8 cellular contexts compared by ENCODE assay signal in the genomic region with DNA sequence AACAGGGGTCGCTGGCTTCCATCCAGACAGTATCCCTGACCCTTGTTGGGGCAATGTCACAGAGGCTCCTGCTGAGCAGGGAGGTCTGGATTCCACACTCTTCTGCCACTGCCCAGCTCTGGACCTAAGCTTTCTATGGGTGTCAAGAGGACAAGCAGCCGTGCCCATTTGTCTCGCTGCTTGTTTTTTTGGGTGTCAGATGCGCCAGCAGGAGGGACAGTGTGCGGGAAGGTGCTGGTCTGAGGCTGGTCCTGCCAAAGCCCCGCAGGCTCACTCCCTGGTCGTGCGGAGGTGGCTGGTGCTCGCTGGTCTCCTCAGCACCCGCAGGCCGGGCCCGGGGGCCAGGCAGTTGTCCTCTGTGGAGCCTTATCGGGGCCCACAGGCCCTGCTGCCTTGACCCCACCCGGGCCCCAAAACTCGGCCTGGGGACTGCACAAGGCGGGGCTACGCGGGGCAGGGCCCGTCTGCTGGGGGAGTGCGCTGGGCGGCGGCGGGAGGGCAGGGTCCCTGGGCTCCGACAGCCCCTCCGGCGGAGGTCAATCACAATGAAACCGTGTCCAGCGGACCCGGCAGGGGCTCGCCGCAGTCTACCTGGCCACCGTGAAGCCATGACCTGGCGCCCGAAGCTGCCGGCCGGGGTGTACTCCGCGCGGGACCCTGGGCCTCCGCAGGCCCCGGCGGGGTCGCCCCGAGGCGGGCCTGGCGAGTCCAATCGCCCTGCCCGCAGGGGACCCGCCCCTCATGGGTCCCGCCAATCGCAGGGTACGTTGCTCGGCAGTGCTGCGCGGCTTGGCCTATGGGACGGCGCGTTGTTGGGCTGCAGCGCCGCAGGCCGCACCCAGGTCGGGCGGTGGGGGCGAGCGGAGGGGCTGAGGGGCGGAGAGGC. TPM values are rescaled to one million over a fixed set of nuclear protein-coding genes. Genes with fewer than 3 reads are reported as not detected.
DNase-seq lines count a peak whose midpoint lies in the region; ATAC-seq and TF ChIP-seq lines count a peak whose summit lies in the region.

A gene with protein sequence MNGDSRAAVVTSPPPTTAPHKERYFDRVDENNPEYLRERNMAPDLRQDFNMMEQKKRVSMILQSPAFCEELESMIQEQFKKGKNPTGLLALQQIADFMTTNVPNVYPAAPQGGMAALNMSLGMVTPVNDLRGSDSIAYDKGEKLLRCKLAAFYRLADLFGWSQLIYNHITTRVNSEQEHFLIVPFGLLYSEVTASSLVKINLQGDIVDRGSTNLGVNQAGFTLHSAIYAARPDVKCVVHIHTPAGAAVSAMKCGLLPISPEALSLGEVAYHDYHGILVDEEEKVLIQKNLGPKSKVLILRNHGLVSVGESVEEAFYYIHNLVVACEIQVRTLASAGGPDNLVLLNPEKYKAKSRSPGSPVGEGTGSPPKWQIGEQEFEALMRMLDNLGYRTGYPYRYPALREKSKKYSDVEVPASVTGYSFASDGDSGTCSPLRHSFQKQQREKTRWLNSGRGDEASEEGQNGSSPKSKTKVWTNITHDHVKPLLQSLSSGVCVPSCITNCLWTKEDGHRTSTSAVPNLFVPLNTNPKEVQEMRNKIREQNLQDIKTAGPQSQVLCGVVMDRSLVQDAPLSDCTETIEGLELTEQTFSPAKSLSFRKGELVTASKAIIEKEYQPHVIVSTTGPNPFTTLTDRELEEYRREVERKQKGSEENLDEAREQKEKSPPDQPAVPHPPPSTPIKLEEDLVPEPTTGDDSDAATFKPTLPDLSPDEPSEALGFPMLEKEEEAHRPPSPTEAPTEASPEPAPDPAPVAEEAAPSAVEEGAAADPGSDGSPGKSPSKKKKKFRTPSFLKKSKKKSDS (plus strand): TSS at position 822 of the 886 bp plus-strand sequence. CDS start 32,072 bp downstream, outside the sequence.

- no peak for TF ChIP-seq RAD21 in Ishikawa (IDR thresholded peaks at IDR 0.05; ENCODE audit: low read depth)

- peak within 1 kb of the TSS; percentile 88 for H3K4me3 ChIP-seq in fibroblast of pulmonary artery (replicated peaks; ENCODE audit: low read depth, low read length)

- H3K4me1 Mint-ChIP-seq in nephron, result peaks cover 36% of the 10 kb centered on the region

- H3K4me3 Mint-ChIP-seq in nephron, result peak within 1 kb of the TSS; percentile 96 to 97 (median 96)

- H3K27ac Mint-ChIP-seq in nephron, result peak within 1 kb of the TSS; percentile 93 to 97 (median 94)

- H3K27me3 Mint-ChIP-seq in nephron (ENCODE audit: low read depth), result no peaks in the 10 kb centered on the region

- DNase-seq in DMS79 treated with DMSO at 0.1 percent for 48 hours (lab: John Stamatoyannopoulos, UW), result peak; percentile 53
- DNase-seq in RPMI7951 (ENCODE audit: low read depth), result peak; percentile 81
- peak; percentile 92 for DNase-seq in activated T-helper 9 cell treated with anti-CD3 and anti-CD28 coated beads, Interleukin-2, amount 50 U/mL, for 16 hours (ENCODE audit: low read depth)
- peak; percentile 94 for DNase-seq in fibroblast of pulmonary artery (ENCODE audit: low read depth)
- peak; percentile 94 for DNase-seq in stimulated activated naive CD8-positive, alpha-beta T cell treated with anti-CD3 and anti-CD28 coated beads, Interleukin-15, Interleukin-2, amounts not matched to agents 100 U/mL and 50 U/mL, for 24 hours

- no peak for TF ChIP-seq EP300 in Ishikawa (IDR thresholded peaks at IDR 0.05; ENCODE audit: borderline replicate concordance)

- TF ChIP-seq CTCF in fibroblast of pulmonary artery (IDR thresholded peaks at IDR 0.05; ENCODE audit: low read length, missing control alignments) (no peak), nephron (IDR thresholded peaks at IDR 0.05; ENCODE audit: unreplicated experiment in 3 of 3) (no peak)

- H3K36me3 Mint-ChIP-seq in nephron (ENCODE audit: low read depth), result peaks cover 13% of the 10 kb centered on the region

- ATAC-seq in GM21576 (IDR thresholded peaks at IDR 0.05; ENCODE audit: unreplicated experiment), result peak; percentile 82
- ATAC-seq in stimulated activated naive CD8-positive, alpha-beta T cell treated with anti-CD3 and anti-CD28 coated beads, Interleukin-15, Interleukin-2, amounts not matched to agents 100 U/mL and 50 U/mL, for 24 hours, result peak; percentile 99

- peaks cover 6% of the 10 kb centered on the region for H3K9me3 Mint-ChIP-seq in nephron

TF ChIP-seq in Ishikawa, 13 proteins besides CTCF, POLR2A, EP300 and RAD21:
- TF ChIP-seq ZBTB7A (IDR thresholded peaks at IDR 0.05; ENCODE audit: low read depth), result peak; percentile 93; the same call in 1 of the 2 replicates
- no peak for TF ChIP-seq NFIC (IDR thresholded peaks at IDR 0.05)
- peak; percentile 66; the same call in 1 of the 2 replicates for TF ChIP-seq TCF12 (IDR thresholded peaks at IDR 0.05; ENCODE audit: low read depth)
- TF ChIP-seq, protein P1, sequence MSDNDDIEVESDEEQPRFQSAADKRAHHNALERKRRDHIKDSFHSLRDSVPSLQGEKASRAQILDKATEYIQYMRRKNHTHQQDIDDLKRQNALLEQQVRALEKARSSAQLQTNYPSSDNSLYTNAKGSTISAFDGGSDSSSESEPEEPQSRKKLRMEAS (IDR thresholded peaks at IDR 0.05), result peak; percentile 23; the same call in 1 of the 2 replicates
- TF ChIP-seq, protein P2, sequence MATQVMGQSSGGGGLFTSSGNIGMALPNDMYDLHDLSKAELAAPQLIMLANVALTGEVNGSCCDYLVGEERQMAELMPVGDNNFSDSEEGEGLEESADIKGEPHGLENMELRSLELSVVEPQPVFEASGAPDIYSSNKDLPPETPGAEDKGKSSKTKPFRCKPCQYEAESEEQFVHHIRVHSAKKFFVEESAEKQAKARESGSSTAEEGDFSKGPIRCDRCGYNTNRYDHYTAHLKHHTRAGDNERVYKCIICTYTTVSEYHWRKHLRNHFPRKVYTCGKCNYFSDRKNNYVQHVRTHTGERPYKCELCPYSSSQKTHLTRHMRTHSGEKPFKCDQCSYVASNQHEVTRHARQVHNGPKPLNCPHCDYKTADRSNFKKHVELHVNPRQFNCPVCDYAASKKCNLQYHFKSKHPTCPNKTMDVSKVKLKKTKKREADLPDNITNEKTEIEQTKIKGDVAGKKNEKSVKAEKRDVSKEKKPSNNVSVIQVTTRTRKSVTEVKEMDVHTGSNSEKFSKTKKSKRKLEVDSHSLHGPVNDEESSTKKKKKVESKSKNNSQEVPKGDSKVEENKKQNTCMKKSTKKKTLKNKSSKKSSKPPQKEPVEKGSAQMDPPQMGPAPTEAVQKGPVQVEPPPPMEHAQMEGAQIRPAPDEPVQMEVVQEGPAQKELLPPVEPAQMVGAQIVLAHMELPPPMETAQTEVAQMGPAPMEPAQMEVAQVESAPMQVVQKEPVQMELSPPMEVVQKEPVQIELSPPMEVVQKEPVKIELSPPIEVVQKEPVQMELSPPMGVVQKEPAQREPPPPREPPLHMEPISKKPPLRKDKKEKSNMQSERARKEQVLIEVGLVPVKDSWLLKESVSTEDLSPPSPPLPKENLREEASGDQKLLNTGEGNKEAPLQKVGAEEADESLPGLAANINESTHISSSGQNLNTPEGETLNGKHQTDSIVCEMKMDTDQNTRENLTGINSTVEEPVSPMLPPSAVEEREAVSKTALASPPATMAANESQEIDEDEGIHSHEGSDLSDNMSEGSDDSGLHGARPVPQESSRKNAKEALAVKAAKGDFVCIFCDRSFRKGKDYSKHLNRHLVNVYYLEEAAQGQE (IDR thresholded peaks at IDR 0.05; ENCODE audit: low read depth), result no peak
- no peak for TF ChIP-seq CEBPB (IDR thresholded peaks at IDR 0.05)
- TF ChIP-seq TAF1 (IDR thresholded peaks at IDR 0.05; ENCODE audit: low read depth), result peak; percentile 76
- TF ChIP-seq YY1 (IDR thresholded peaks at IDR 0.05; ENCODE audit: low read depth), result peak; percentile 40; the same call in 1 of the 2 replicates
- no peak for TF ChIP-seq EGR1 (IDR thresholded peaks at IDR 0.05)

RNA-seq across cellular contexts. Expression of the gene that starts here (rescaled TPM):
- 115 and 136 TPM in 2 replicates for total RNA-seq in RPMI7951 (2014; rRNA removed; shearing (Covaris generic))

Comparison
In these comparisons a context has a peak if more than half of its experiments do, and no peak if none do; other contexts are left out.
1. Peak in every context shown above with its lines: DNase-seq, ATAC-seq and H3K4me3 ChIP-seq.